Comparison of ENCODE assay signal across 26 cellular contexts in the genomic region with DNA sequence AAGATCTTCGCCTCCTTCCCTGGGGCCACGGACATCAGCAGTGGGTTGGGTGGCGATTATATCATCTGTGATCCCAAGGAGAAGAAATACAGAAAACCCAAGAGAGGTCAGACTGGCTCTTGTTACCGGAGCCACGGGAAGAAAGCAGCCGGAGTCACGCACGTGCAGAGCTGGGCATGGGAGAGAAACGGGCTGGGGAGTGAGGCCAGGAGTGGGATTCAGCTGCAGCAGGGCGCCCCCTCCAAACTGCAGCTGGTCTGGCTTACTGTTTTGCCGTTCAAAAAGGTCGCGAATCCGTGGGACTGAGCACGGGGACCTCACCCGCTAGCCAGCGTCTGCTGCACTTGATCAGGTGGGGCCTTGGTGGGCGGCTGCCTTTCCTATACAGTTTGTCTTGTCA.
"Had no signal": no experiment of that assay in that cellular context is flagged by ENCODE, and none has a peak within 500 bp of the region (broad histone marks: within the 10 kb centered on the region; RNA-seq: fewer than 3 reads in every experiment).

No MANE protein-coding gene starts in this region.

- H3K4me3 ChIP-seq: ascending aorta, body of pancreas, Peyer's patch, SJSA1 had no signal

- ATAC-seq: activated CD8-positive, alpha-beta memory T cell treated with anti-CD3 and anti-CD28 coated beads, Interleukin-2, amount 10 ng/mL, durations not matched to agents 7 days and 5 days; activated naive CD4-positive, alpha-beta T cell treated with anti-CD3 and anti-CD28 coated beads, Interleukin-2, amount 50 U/mL, for 72 hours; activated naive CD8-positive, alpha-beta T cell treated with anti-CD3 and anti-CD28 coated beads, Interleukin-2, amount 50 U/mL, for 24 hours; activated T-cell treated with anti-CD3 and anti-CD28 coated beads, Interleukin-2, amount 50 U/mL, for 4 hours; body of pancreas; SK-N-SH treated with all-trans-retinoic acid at 6 μM for 48 hours had no signal

- H3K9me3 ChIP-seq: ascending aorta, body of pancreas, Peyer's patch, SJSA1 had no signal

- H3K27ac Mint-ChIP-seq: activated CD8-positive, alpha-beta memory T cell treated with anti-CD3 and anti-CD28 coated beads, Interleukin-2, amount 10 ng/mL, durations not matched to agents 7 days and 5 days; activated naive CD4-positive, alpha-beta T cell treated with anti-CD3 and anti-CD28 coated beads, Interleukin-2, amount 50 U/mL, for 72 hours; activated naive CD8-positive, alpha-beta T cell treated with anti-CD3 and anti-CD28 coated beads, Interleukin-2, amount 50 U/mL, for 24 hours had no signal

- H3K36me3 Mint-ChIP-seq: activated CD8-positive, alpha-beta memory T cell treated with anti-CD3 and anti-CD28 coated beads, Interleukin-2, amount 10 ng/mL, durations not matched to agents 7 days and 5 days; activated naive CD4-positive, alpha-beta T cell treated with anti-CD3 and anti-CD28 coated beads, Interleukin-2, amount 50 U/mL, for 72 hours had no signal

- H3K4me1 ChIP-seq: ascending aorta, body of pancreas, Peyer's patch, SJSA1 had no signal

- H3K9me3 Mint-ChIP-seq: activated naive CD4-positive, alpha-beta T cell treated with anti-CD3 and anti-CD28 coated beads, Interleukin-2, amount 50 U/mL, for 72 hours; activated naive CD8-positive, alpha-beta T cell treated with anti-CD3 and anti-CD28 coated beads, Interleukin-2, amount 50 U/mL, for 24 hours; activated T-cell treated with anti-CD3 and anti-CD28 coated beads, Interleukin-2, amount 50 U/mL, for 4 hours; central memory CD8-positive, alpha-beta T cell had no signal

- H3K4me1 Mint-ChIP-seq: activated CD8-positive, alpha-beta memory T cell treated with anti-CD3 and anti-CD28 coated beads, Interleukin-2, amount 10 ng/mL, durations not matched to agents 7 days and 5 days; activated naive CD8-positive, alpha-beta T cell treated with anti-CD3 and anti-CD28 coated beads, Interleukin-2, amount 50 U/mL, for 24 hours; central memory CD8-positive, alpha-beta T cell had no signal

- H3K36me3 ChIP-seq: SJSA1 had no signal

- H3K27ac ChIP-seq: ascending aorta, body of pancreas, Peyer's patch, RWPE1, SJSA1 had no signal

- H3K4me3 Mint-ChIP-seq: activated CD8-positive, alpha-beta memory T cell treated with anti-CD3 and anti-CD28 coated beads, Interleukin-2, amount 10 ng/mL, durations not matched to agents 7 days and 5 days; activated naive CD8-positive, alpha-beta T cell treated with anti-CD3 and anti-CD28 coated beads, Interleukin-2, amount 50 U/mL, for 24 hours; activated T-cell treated with anti-CD3 and anti-CD28 coated beads, Interleukin-2, amount 50 U/mL, for 4 hours; central memory CD8-positive, alpha-beta T cell had no signal

- DNase-seq: activated CD4-positive, alpha-beta T cell treated with anti-CD3 and anti-CD28 coated beads for 48 hours; activated CD4-positive, alpha-beta T cell treated with anti-CD3 and anti-CD28 coated beads, Interleukin-2, amount 50 U/mL, for 4 hours; activated CD4-positive, CD25-positive, alpha-beta regulatory T cell treated with anti-CD3 and anti-CD28 coated beads, Interleukin-2, amount 50 U/mL, for 72 hours; activated CD8-positive, alpha-beta memory T cell treated with anti-CD3 and anti-CD28 coated beads, Interleukin-2, amount 10 ng/mL, durations not matched to agents 7 days and 5 days; activated effector memory CD4-positive, alpha-beta T cell treated with anti-CD3 and anti-CD28 coated beads, Interleukin-2, amount 50 U/mL, for 16 hours; activated naive CD4-positive, alpha-beta T cell treated with Interleukin-2 at 50 U/mL for 16 hours; activated naive CD8-positive, alpha-beta T cell treated with anti-CD3 and anti-CD28 coated beads, Interleukin-2, amount 50 U/mL, for 24 hours; activated T-cell treated with anti-CD3 and anti-CD28 coated beads, Interleukin-2, amount 50 U/mL, for 4 hours; amniotic stem cell; body of pancreas; KG1; NCI-H1048; NCI-H1930; NCI-H2171; NCI-H226; NCI-H526; NCI-H82; Peyer's patch; Right ventricle myocardium superior; SW 1271 had no signal

- H3K27me3 ChIP-seq: ascending aorta, body of pancreas, Peyer's patch, SJSA1 had no signal
